ENCODE assay signal across 2 cellular contexts in genomic region chr10:132403511-132404168, GRCh38.
TF ChIP-seq lines count a peak whose summit lies in the region.

No MANE protein-coding gene starts in this region.

TF ChIP-seq in Ishikawa, 13 proteins besides CTCF, POLR2A, EP300 and RAD21 (continued from another document):
- TF ChIP-seq CREB1 (IDR thresholded peaks at IDR 0.05; ENCODE audit: low read depth) (no peak), EGR1 (IDR thresholded peaks at IDR 0.05) (no peak), TEAD4 (IDR thresholded peaks at IDR 0.05) (peak; percentile 58)

TF ChIP-seq in H1, 55 proteins besides CTCF, POLR2A, EP300 and RAD21 (continued from another document):
- TF ChIP-seq SAP30 (IDR thresholded peaks at IDR 0.05; ENCODE audit: insufficient read depth, insufficient replicate concordance, low read length) = no peak
- TF ChIP-seq MAX (IDR thresholded peaks at IDR 0.05) = no peak
- TF ChIP-seq GABPA (IDR thresholded peaks at IDR 0.05; ENCODE audit: borderline replicate concordance, insufficient read depth, low read length) = no peak
- no peak for TF ChIP-seq CTBP2 (IDR thresholded peaks at IDR 0.05; ENCODE audit: borderline replicate concordance, insufficient read depth, insufficient read length, low read length)
- no peak for TF ChIP-seq BRCA1 (IDR thresholded peaks at IDR 0.05; ENCODE audit: low read depth, low read length)
- no peak for TF ChIP-seq TAF7 (optimal IDR thresholded peaks at IDR 0.05; ENCODE audit: borderline replicate concordance, low read depth, low read length)
- TF ChIP-seq TCF12 (IDR thresholded peaks at IDR 0.05; ENCODE audit: low read depth, low read length) = no peak
- no peak for TF ChIP-seq RFX5 (IDR thresholded peaks at IDR 0.05; ENCODE audit: borderline replicate concordance, low read depth, low read length)
- TF ChIP-seq TBP (IDR thresholded peaks at IDR 0.05; ENCODE audit: low read depth, low read length) = no peak
- TF ChIP-seq ASH2L (IDR thresholded peaks at IDR 0.05; ENCODE audit: low read length) = no peak
- no peak for TF ChIP-seq CHD1 (IDR thresholded peaks at IDR 0.05; ENCODE audit: low read depth, low read length)
- TF ChIP-seq EGR1 (IDR thresholded peaks at IDR 0.05; ENCODE audit: borderline replicate concordance, low read depth, low read length) = no peak
- no peak for TF ChIP-seq NANOG (IDR thresholded peaks at IDR 0.05; ENCODE audit: insufficient read depth, low read depth, low read length, poor library complexity, severe bottlenecking)
- no peak for TF ChIP-seq CREB1 (IDR thresholded peaks at IDR 0.05)
- no peak for TF ChIP-seq EZH2 (IDR thresholded peaks at IDR 0.05; ENCODE audit: low read depth, low read length, severe bottlenecking)
- TF ChIP-seq SP1 (IDR thresholded peaks at IDR 0.05; ENCODE audit: low read depth, low read length) = no peak
- no peak for TF ChIP-seq POLR2AphosphoS5 (IDR thresholded peaks at IDR 0.05; ENCODE audit: low read depth, low read length)
- TF ChIP-seq NRF1 (IDR thresholded peaks at IDR 0.05; ENCODE audit: low read depth, low read length) = no peak
TF ChIP-seq in H1: peak in this region for 0.
